ENCODE assay signal across 23 cellular contexts in genomic region chr9:116940614-116941215, GRCh38.
"Had no signal": no experiment of that assay in that cellular context is flagged by ENCODE, and none has a peak within 500 bp of the region (broad histone marks: within the 10 kb centered on the region; RNA-seq: fewer than 3 reads in every experiment).

No MANE protein-coding gene starts in this region.

- ATAC-seq: activated T-cell treated with anti-CD3 and anti-CD28 coated beads, Interleukin-2, amount 50 U/mL, for 4 hours; gastrocnemius medialis; left cardiac atrium; right cardiac atrium had no signal

- H3K4me1 ChIP-seq: adrenal gland, ascending aorta, esophagus muscularis mucosa, gastrocnemius medialis, parathyroid adenoma, tibial artery had no signal

- H2AFZ ChIP-seq: parathyroid adenoma had no signal

- H3K4me3 ChIP-seq: adrenal gland, ascending aorta, esophagus muscularis mucosa, gastrocnemius medialis, tibial artery had no signal

- H3K27me3 ChIP-seq: adrenal gland, ascending aorta, brain microvascular endothelial cell, esophagus muscularis mucosa, gastrocnemius medialis, tibial artery had no signal

- H3K9me3 ChIP-seq: adrenal gland, ascending aorta, esophagus muscularis mucosa, gastrocnemius medialis, tibial artery had no signal

- H3K79me2 ChIP-seq: parathyroid adenoma had no signal

- H3K36me3 ChIP-seq: adrenal gland, ascending aorta, brain microvascular endothelial cell, esophagus muscularis mucosa, gastrocnemius medialis, tibial artery had no signal

- H3K9ac ChIP-seq: parathyroid adenoma had no signal

- H3K27ac ChIP-seq: adrenal gland, ascending aorta, brain microvascular endothelial cell, esophagus muscularis mucosa, gastrocnemius medialis, parathyroid adenoma, tibial artery had no signal

- DNase-seq: activated CD4-positive, alpha-beta T cell treated with anti-CD3 and anti-CD28 coated beads for 4 hours; activated CD4-positive, alpha-beta T cell treated with anti-CD3 and anti-CD28 coated beads, Interleukin-2, amount 50 U/mL, for 48 hours; activated CD4-positive, CD25-positive, alpha-beta regulatory T cell; activated CD8-positive, alpha-beta memory T cell treated with anti-CD3 and anti-CD28 coated beads, Interleukin-2, amount 50 U/mL, for 48 hours; activated naive CD4-positive, alpha-beta T cell; activated T-cell treated with anti-CD3 and anti-CD28 coated beads, Interleukin-2, amount 50 U/mL, for 4 hours; adrenal gland; brain microvascular endothelial cell; central memory CD4-positive, alpha-beta T cell; dermis blood vessel endothelial cell; effector CD8-positive, alpha-beta T cell; gastrocnemius medialis; hypothalamus; islet precursor cell; left cardiac atrium; right cardiac atrium; stimulated activated CD4-positive, alpha-beta T cell treated with anti-CD3 and anti-CD28 coated beads, Interleukin-12 subunit alpha, Interleukin-12 subunit beta, amount 100 ng/mL, for 4 hours; stimulated activated CD4-positive, alpha-beta T cell treated with anti-CD3 and anti-CD28 coated beads, Interleukin-4, amount 100 ng/mL, for 4 hours; T1000; tibial artery had no signal
